Comparison of ENCODE assay signal across 14 cellular contexts in genomic region chr3:152335273-152335672, GRCh38.
A peak's percentile ranks its signal among the peaks of the same experiment; 100 is the strongest.
DNase-seq lines count a peak whose midpoint lies in the region; ATAC-seq, FAIRE-seq and TF ChIP-seq lines count a peak whose summit lies in the region.
"Had no signal": no experiment of that assay in that cellular context is flagged by ENCODE, and none has a peak within 500 bp of the region (broad histone marks: within the 10 kb centered on the region; RNA-seq: fewer than 3 reads in every experiment).

No MANE protein-coding gene starts in this region.

- H3K36me3 Mint-ChIP-seq in activated CD4-positive, alpha-beta T cell treated with anti-CD3 and anti-CD28 coated beads for 36 hours (ENCODE audit: low read depth), result peaks cover 62% of the 10 kb centered on the region
- H3K36me3 Mint-ChIP-seq in activated CD4-positive, alpha-beta T cell treated with anti-CD3 and anti-CD28 coated beads, Interleukin-2, amount 10 ng/mL, durations not matched to agents 7 days and 5 days (ENCODE audit: low read depth), result peaks cover 77% of the 10 kb centered on the region
- peaks cover 95% of the 10 kb centered on the region for H3K36me3 Mint-ChIP-seq in activated T-helper 17 cell treated with anti-CD3 and anti-CD28 coated beads, Interleukin-2, amount 50 U/mL, for 72 hours (ENCODE audit: low read depth)
- H3K36me3 Mint-ChIP-seq in endothelial cell (ENCODE audit: low read depth, unreplicated experiment), result no peaks in the 10 kb centered on the region

- no peak overlapping the region for H3K4me3 Mint-ChIP-seq in activated CD4-positive, alpha-beta T cell treated with anti-CD3 and anti-CD28 coated beads for 36 hours
- no peak overlapping the region for H3K4me3 Mint-ChIP-seq in activated CD4-positive, alpha-beta T cell treated with anti-CD3 and anti-CD28 coated beads, Interleukin-2, amount 10 ng/mL, durations not matched to agents 7 days and 5 days
- H3K4me3 Mint-ChIP-seq in activated T-helper 17 cell treated with anti-CD3 and anti-CD28 coated beads, Interleukin-2, amount 50 U/mL, for 72 hours, result peak overlapping the region; percentile 71
- no peak overlapping the region for H3K4me3 Mint-ChIP-seq in endothelial cell (ENCODE audit: unreplicated experiment)

- no peak overlapping the region for H3K4me3 ChIP-seq in skeletal muscle tissue (ENCODE audit: low read length in 3 of 3)
- no peak overlapping the region for H3K4me3 ChIP-seq in kidney (ENCODE audit: low read length in 2 of 2)
- H3K4me3 ChIP-seq: lung had no signal

- H3K27ac ChIP-seq in skeletal muscle tissue (ENCODE audit: low read depth, low read length), result peak overlapping the region; percentile 14
- no peak overlapping the region for H3K27ac ChIP-seq in kidney (ENCODE audit: low read depth in 2 of 2, low read length in 2 of 2)

- peak overlapping the region; percentile 81 for H3K27ac Mint-ChIP-seq in activated CD4-positive, alpha-beta T cell treated with anti-CD3 and anti-CD28 coated beads for 36 hours
- no peak overlapping the region for H3K27ac Mint-ChIP-seq in activated CD4-positive, alpha-beta T cell treated with anti-CD3 and anti-CD28 coated beads, Interleukin-2, amount 10 ng/mL, durations not matched to agents 7 days and 5 days
- peak overlapping the region; percentile 93 for H3K27ac Mint-ChIP-seq in activated T-helper 17 cell treated with anti-CD3 and anti-CD28 coated beads, Interleukin-2, amount 50 U/mL, for 72 hours
- no peak overlapping the region for H3K27ac Mint-ChIP-seq in endothelial cell (ENCODE audit: unreplicated experiment)

- intact Hi-C loops in activated CD4-positive, alpha-beta T cell treated with anti-CD3 and anti-CD28 coated beads for 36 hours (cut with DNase I, micrococcal nuclease), result loop anchor here in 1 of 2 experiments (2.0 kb wide), 2 partner anchors 16 to 32 kb away; no protein-coding TSS in a partner anchor
- intact Hi-C loops in kidney (cut with DNase I), result no loop called here

- H3K9me3 ChIP-seq in skeletal muscle tissue (ENCODE audit: control insufficient read depth in 3 of 3, low read length in 3 of 3), result no peaks in the 10 kb centered on the region
- H3K9me3 ChIP-seq in kidney (ENCODE audit: control insufficient read depth in 1 of 2, low read length in 2 of 2), result no peaks in the 10 kb centered on the region

- peaks cover 2% of the 10 kb centered on the region for H3K9me3 Mint-ChIP-seq in activated CD4-positive, alpha-beta T cell treated with anti-CD3 and anti-CD28 coated beads for 36 hours (ENCODE audit: low read depth)
- no peaks in the 10 kb centered on the region for H3K9me3 Mint-ChIP-seq in activated CD4-positive, alpha-beta T cell treated with anti-CD3 and anti-CD28 coated beads, Interleukin-2, amount 10 ng/mL, durations not matched to agents 7 days and 5 days
- H3K9me3 Mint-ChIP-seq in activated T-helper 17 cell treated with anti-CD3 and anti-CD28 coated beads, Interleukin-2, amount 50 U/mL, for 72 hours, result no peaks in the 10 kb centered on the region
- H3K9me3 Mint-ChIP-seq in endothelial cell (ENCODE audit: unreplicated experiment), result no peaks in the 10 kb centered on the region

- peaks cover 83% of the 10 kb centered on the region for H3K4me1 Mint-ChIP-seq in activated CD4-positive, alpha-beta T cell treated with anti-CD3 and anti-CD28 coated beads for 36 hours
- peaks cover 70% of the 10 kb centered on the region for H3K4me1 Mint-ChIP-seq in activated CD4-positive, alpha-beta T cell treated with anti-CD3 and anti-CD28 coated beads, Interleukin-2, amount 10 ng/mL, durations not matched to agents 7 days and 5 days
- H3K4me1 Mint-ChIP-seq in activated T-helper 17 cell treated with anti-CD3 and anti-CD28 coated beads, Interleukin-2, amount 50 U/mL, for 72 hours, result peaks cover 61% of the 10 kb centered on the region
- peaks cover 18% of the 10 kb centered on the region for H3K4me1 Mint-ChIP-seq in endothelial cell (ENCODE audit: unreplicated experiment)

- no peaks in the 10 kb centered on the region for H3K27me3 ChIP-seq in skeletal muscle tissue (ENCODE audit: control insufficient read depth in 3 of 3, insufficient read depth in 3 of 3, low read length in 3 of 3)

- CTCF ChIA-PET in activated CD4-positive, alpha-beta T cell treated with anti-CD3 and anti-CD28 coated beads for 36 hours (lab: Charles Lee), result interaction anchor here (1.8 kb wide), 1 partner anchor 15 kb away, joined by 4 read pairs; no protein-coding TSS in a partner anchor
- CTCF ChIA-PET in activated CD4-positive, alpha-beta T cell treated with anti-CD3 and anti-CD28 coated beads, Interleukin-2, amount 10 ng/mL, durations not matched to agents 7 days and 5 days (lab: Charles Lee), result no interaction called here

- no peak for TF ChIP-seq CTCF in endothelial cell (IDR thresholded peaks at IDR 0.05; ENCODE audit: unreplicated experiment)
- no peak for TF ChIP-seq CTCF in kidney (IDR thresholded peaks at IDR 0.05; ENCODE audit: borderline replicate concordance, extremely low read depth, insufficient read depth)

- POLR2A ChIA-PET in activated CD4-positive, alpha-beta T cell treated with anti-CD3 and anti-CD28 coated beads for 36 hours (lab: Charles Lee), result interaction anchor here (0.7 kb wide), 1 partner anchor 112 kb away, joined by 3 read pairs; no protein-coding TSS in a partner anchor
- POLR2A ChIA-PET in activated CD4-positive, alpha-beta T cell treated with anti-CD3 and anti-CD28 coated beads, Interleukin-2, amount 10 ng/mL, durations not matched to agents 7 days and 5 days (lab: Charles Lee), result no interaction called here

- no peak for DNase-seq in activated CD4-positive, alpha-beta T cell treated with anti-CD3 and anti-CD28 coated beads for 36 hours
- DNase-seq in activated CD4-positive, alpha-beta T cell treated with anti-CD3 and anti-CD28 coated beads, Interleukin-2, amount 10 ng/mL, durations not matched to agents 7 days and 5 days, result no peak
- DNase-seq in endothelial cell (ENCODE audit: low spot score) (no peak), kidney (no peak)
- DNase-seq: hypothalamus, NCI-H446 had no signal

- no peak overlapping the region for H3K9ac ChIP-seq in skeletal muscle tissue (ENCODE audit: low read depth in 1 of 3, low read length in 3 of 3)
- H3K9ac ChIP-seq in kidney (ENCODE audit: low read length in 2 of 2), result no peak overlapping the region

- H3K36me3 ChIP-seq in skeletal muscle tissue (ENCODE audit: control insufficient read depth in 3 of 3, insufficient read depth in 3 of 3, low read length in 3 of 3) (peaks cover 3 to 7% (median 7%) of the 10 kb centered on the region in 3 donors), kidney (ENCODE audit: control insufficient read depth in 1 of 2, insufficient read depth in 2 of 2, low read length in 2 of 2) (no peaks in the 10 kb centered on the region)

- FAIRE-seq in kidney (lab: Jason Lieb, UNC), result no peak
- FAIRE-seq: A204.1, D721Med, urothelium cell line had no signal

- peak; percentile 43 for ATAC-seq in activated CD4-positive, alpha-beta T cell treated with anti-CD3 and anti-CD28 coated beads for 36 hours
- ATAC-seq in GM21390 (IDR thresholded peaks at IDR 0.05; ENCODE audit: unreplicated experiment) (peak; percentile 50), GM18861 (IDR thresholded peaks at IDR 0.05; ENCODE audit: unreplicated experiment) (no peak)
- peak; percentile 71 for ATAC-seq in activated T-helper 17 cell treated with anti-CD3 and anti-CD28 coated beads, Interleukin-2, amount 50 U/mL, for 72 hours (replicated peaks)

- H3K27me3 Mint-ChIP-seq in activated CD4-positive, alpha-beta T cell treated with anti-CD3 and anti-CD28 coated beads for 36 hours, result no peaks in the 10 kb centered on the region
- H3K27me3 Mint-ChIP-seq in activated CD4-positive, alpha-beta T cell treated with anti-CD3 and anti-CD28 coated beads, Interleukin-2, amount 10 ng/mL, durations not matched to agents 7 days and 5 days, result no peaks in the 10 kb centered on the region
- no peaks in the 10 kb centered on the region for H3K27me3 Mint-ChIP-seq in activated T-helper 17 cell treated with anti-CD3 and anti-CD28 coated beads, Interleukin-2, amount 50 U/mL, for 72 hours
- no peaks in the 10 kb centered on the region for H3K27me3 Mint-ChIP-seq in endothelial cell (ENCODE audit: unreplicated experiment)

- H3K4me1 ChIP-seq in skeletal muscle tissue (ENCODE audit: control insufficient read depth in 3 of 3, insufficient read depth in 3 of 3, low read length in 3 of 3), result peaks cover 34 to 51% (median 36%) of the 10 kb centered on the region in 3 donors
- peaks cover 0 to 4% of the 10 kb centered on the region in 2 donors for H3K4me1 ChIP-seq in kidney (ENCODE audit: control insufficient read depth in 1 of 2, insufficient read depth in 1 of 2, low read depth in 1 of 2, low read length in 2 of 2)

Comparison
In these comparisons a context has a peak if more than half of its experiments do, and no peak if none do; other contexts are left out.
1. H3K27ac Mint-ChIP-seq: peak in activated CD4-positive, alpha-beta T cell treated with anti-CD3 and anti-CD28 coated beads for 36 hours (single experiment) and activated T-helper 17 cell treated with anti-CD3 and anti-CD28 coated beads, Interleukin-2, amount 50 U/mL, for 72 hours (single experiment); none in activated CD4-positive, alpha-beta T cell treated with anti-CD3 and anti-CD28 coated beads, Interleukin-2, amount 10 ng/mL, durations not matched to agents 7 days and 5 days (single experiment) and endothelial cell (single experiment).